ENCODE assay signal across 8 cellular contexts in the genomic region with DNA sequence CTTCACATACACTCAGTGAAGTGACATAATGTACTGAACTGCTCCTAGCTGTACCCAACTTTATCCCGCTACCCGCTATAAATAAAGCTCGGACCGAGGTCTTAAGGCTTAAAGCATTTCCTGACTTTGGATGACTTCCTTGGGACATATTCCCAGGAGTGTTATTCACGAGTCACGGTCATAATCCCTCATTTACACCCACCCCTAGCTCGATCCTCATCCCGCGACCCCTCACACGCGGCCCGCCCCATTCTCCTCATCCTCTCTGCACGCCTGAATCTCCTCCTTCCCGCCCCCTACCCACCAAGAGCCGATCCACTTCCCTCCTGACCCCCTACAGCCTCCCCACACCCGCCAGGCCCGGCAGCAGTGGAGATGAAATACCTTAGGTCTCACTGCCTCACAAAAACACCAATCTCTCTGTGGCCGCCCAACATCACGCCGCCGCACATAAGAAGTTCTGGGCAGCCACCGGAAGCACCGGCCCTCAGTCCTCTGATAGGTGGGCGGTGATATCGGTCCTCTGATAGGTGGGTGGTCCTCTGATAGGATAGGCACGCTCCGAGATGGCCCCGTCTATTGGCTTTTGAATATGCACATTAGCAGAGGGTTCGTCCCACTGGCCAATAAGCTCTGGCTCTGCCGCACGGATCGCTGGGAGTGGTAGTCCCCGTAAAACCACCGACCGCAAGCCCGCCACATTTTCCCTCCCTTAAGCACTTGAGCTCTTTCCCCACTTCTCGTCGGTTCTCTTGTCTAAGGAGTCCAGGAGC. TPM values are rescaled to one million over a fixed set of nuclear protein-coding genes. Genes with fewer than 3 reads are reported as not detected.
A peak's percentile ranks its signal among the peaks of the same experiment; 100 is the strongest.
DNase-seq lines count a peak whose midpoint lies in the region; ATAC-seq, FAIRE-seq and TF ChIP-seq lines count a peak whose summit lies in the region.

A gene with protein sequence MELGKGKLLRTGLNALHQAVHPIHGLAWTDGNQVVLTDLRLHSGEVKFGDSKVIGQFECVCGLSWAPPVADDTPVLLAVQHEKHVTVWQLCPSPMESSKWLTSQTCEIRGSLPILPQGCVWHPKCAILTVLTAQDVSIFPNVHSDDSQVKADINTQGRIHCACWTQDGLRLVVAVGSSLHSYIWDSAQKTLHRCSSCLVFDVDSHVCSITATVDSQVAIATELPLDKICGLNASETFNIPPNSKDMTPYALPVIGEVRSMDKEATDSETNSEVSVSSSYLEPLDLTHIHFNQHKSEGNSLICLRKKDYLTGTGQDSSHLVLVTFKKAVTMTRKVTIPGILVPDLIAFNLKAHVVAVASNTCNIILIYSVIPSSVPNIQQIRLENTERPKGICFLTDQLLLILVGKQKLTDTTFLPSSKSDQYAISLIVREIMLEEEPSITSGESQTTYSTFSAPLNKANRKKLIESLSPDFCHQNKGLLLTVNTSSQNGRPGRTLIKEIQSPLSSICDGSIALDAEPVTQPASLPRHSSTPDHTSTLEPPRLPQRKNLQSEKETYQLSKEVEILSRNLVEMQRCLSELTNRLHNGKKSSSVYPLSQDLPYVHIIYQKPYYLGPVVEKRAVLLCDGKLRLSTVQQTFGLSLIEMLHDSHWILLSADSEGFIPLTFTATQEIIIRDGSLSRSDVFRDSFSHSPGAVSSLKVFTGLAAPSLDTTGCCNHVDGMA (minus strand): TSS at position 462 of the 773 bp plus-strand sequence. CDS start 7,897 bp downstream, outside the sequence.

- WGBS in prostate gland, result under 1% methylated on average over 34 of the region's 38 CpGs

- H3K27me3 Mint-ChIP-seq in T-helper 1 cell treated with Interleukin-12 subunit alpha and Interleukin-12 subunit beta and Interleukin-4 antibody, amounts not matched to agents 30 μg/mL and 1 μg/mL, for 36 hours (ENCODE audit: low read depth), result peaks cover 4% of the 10 kb centered on the region

- H3K9me3 Mint-ChIP-seq in T-helper 1 cell treated with Interleukin-12 subunit alpha and Interleukin-12 subunit beta and Interleukin-4 antibody, amounts not matched to agents 30 μg/mL and 1 μg/mL, for 36 hours, result no peaks in the 10 kb centered on the region

- H3K27me3 ChIP-seq in prostate gland (replicated peaks; ENCODE audit: insufficient read depth), result no peaks in the 10 kb centered on the region

- peak; percentile 69 for TF ChIP-seq POLR2A in prostate gland (IDR thresholded peaks at IDR 0.05)

- DNase-seq in GM13977 (ENCODE audit: low spot score), result peak; percentile 90
- DNase-seq in NCI-H1694 (lab: John Stamatoyannopoulos, UW), result peak; percentile 99
- peak; percentile 56 to 100 (median 95) for DNase-seq in amygdala (lab: John Stamatoyannopoulos, UW)
- peak; percentile 94 for DNase-seq in left ventricle myocardium superior
- DNase-seq in prostate gland (ENCODE audit: low spot score), result peak; percentile 98
- DNase-seq in urothelium cell line (ENCODE audit: low spot score), result peak; percentile 97

- peak within 1 kb of the TSS; percentile 92 for H3K27ac Mint-ChIP-seq in T-helper 1 cell treated with Interleukin-12 subunit alpha and Interleukin-12 subunit beta and Interleukin-4 antibody, amounts not matched to agents 30 μg/mL and 1 μg/mL, for 36 hours

- no peaks in the 10 kb centered on the region for H3K36me3 ChIP-seq in prostate gland

- ATAC-seq in HG02884 (IDR thresholded peaks at IDR 0.05; ENCODE audit: unreplicated experiment), result peak; percentile 98
- peak; percentile 99 for ATAC-seq in left ventricle myocardium superior

- peaks cover 3% of the 10 kb centered on the region for H3K4me1 ChIP-seq in prostate gland (replicated peaks)

- no peak for FAIRE-seq in urothelium cell line (lab: Jason Lieb, UNC)

- peaks cover 2% of the 10 kb centered on the region for H3K36me3 Mint-ChIP-seq in T-helper 1 cell treated with Interleukin-12 subunit alpha and Interleukin-12 subunit beta and Interleukin-4 antibody, amounts not matched to agents 30 μg/mL and 1 μg/mL, for 36 hours (ENCODE audit: low read depth)

- TF ChIP-seq CTCF in GM13977 (IDR thresholded peaks at IDR 0.05; ENCODE audit: extremely low read depth, insufficient read depth, missing control alignments), result no peak
- no peak for TF ChIP-seq CTCF in prostate gland (IDR thresholded peaks at IDR 0.05)

- H3K4me3 ChIP-seq in prostate gland, result peak within 1 kb of the TSS; percentile 45 to 66

- peak within 1 kb of the TSS; percentile 97 for H3K4me3 Mint-ChIP-seq in T-helper 1 cell treated with Interleukin-12 subunit alpha and Interleukin-12 subunit beta and Interleukin-4 antibody, amounts not matched to agents 30 μg/mL and 1 μg/mL, for 36 hours

- H3K27ac ChIP-seq in prostate gland, result peak within 1 kb of the TSS; percentile 20 to 58

- peaks cover 22% of the 10 kb centered on the region for H3K4me1 Mint-ChIP-seq in T-helper 1 cell treated with Interleukin-12 subunit alpha and Interleukin-12 subunit beta and Interleukin-4 antibody, amounts not matched to agents 30 μg/mL and 1 μg/mL, for 36 hours (ENCODE audit: low read depth)

- no peaks in the 10 kb centered on the region for H3K9me3 ChIP-seq in prostate gland

- in situ Hi-C loops in GM13977 (cut with MboI; ENCODE audit: low pct_unique_long_range_greater_than_20kb, low sequenced_read_pairs, unreplicated experiment), result no loop called here

- intact Hi-C loops in left ventricle myocardium superior (cut with micrococcal nuclease) (no loop called here), prostate gland (cut with DNase I) (no loop called here)

RNA-seq across cellular contexts. Expression of the gene that starts here (rescaled TPM):
- 8.0 TPM for total RNA-seq in left ventricle myocardium superior
- total RNA-seq in prostate gland, result 1 to 10 TPM; 6.3 to 7.2 TPM

Comparison
In these comparisons a context has a peak if more than half of its experiments do, and no peak if none do; other contexts are left out.
1. Peak in every context shown above with its lines: DNase-seq, ATAC-seq, H3K4me3 ChIP-seq and H3K27ac ChIP-seq.